17 cellular contexts compared by ENCODE assay signal in genomic region chrX:15989716-15990115, GRCh38.
DNase-seq lines count a peak whose midpoint lies in the region; ATAC-seq and TF ChIP-seq lines count a peak whose summit lies in the region.
"Had no signal": no experiment of that assay in that cellular context is flagged by ENCODE, and none has a peak within 500 bp of the region (broad histone marks: within the 10 kb centered on the region; RNA-seq: fewer than 3 reads in every experiment).

No MANE protein-coding gene starts in this region.

- H3K9me3 ChIP-seq in heart right ventricle, result peaks cover 0 to 6% (median 0%) of the 10 kb centered on the region in 11 donors
- H3K9me3 ChIP-seq in mesenchymal stem cell (ENCODE audit: control insufficient read depth, low read length), result peaks cover 8% of the 10 kb centered on the region
- no peaks in the 10 kb centered on the region for H3K9me3 ChIP-seq in testis
- H3K9me3 ChIP-seq: gastroesophageal sphincter, upper lobe of right lung had no signal

- POLR2A ChIA-PET in activated B cell treated with CpG ODN at 0.5 μM for 24 hours (lab: Charles Lee), result interaction anchor here (0.5 to 1.2 kb wide), 2 partner anchors 38 to 134 kb away, joined by 3 to 4 read pairs; partner anchors contain the start of gene AP1S2

- H3K27ac ChIP-seq in heart right ventricle, result peak overlapping the region in 9 of 10 donors; percentile 46 to 83 (median 61)
- H3K27ac ChIP-seq in mesenchymal stem cell (ENCODE audit: low read length, poor library complexity, severe bottlenecking), result no peak overlapping the region
- H3K27ac ChIP-seq in testis, result no peak overlapping the region
- H3K27ac ChIP-seq: RWPE1, upper lobe of right lung, WERI-Rb-1 had no signal

- CTCF ChIA-PET in activated B cell treated with CpG ODN at 0.5 μM for 24 hours (lab: Charles Lee), result no interaction called here

- H3K9ac ChIP-seq in mesenchymal stem cell (ENCODE audit: low read length), result peak overlapping the region; percentile 39

- H2AK5ac ChIP-seq in mesenchymal stem cell (ENCODE audit: low read length, severe bottlenecking), result no peak overlapping the region

- no peak overlapping the region for H3K23ac ChIP-seq in mesenchymal stem cell (ENCODE audit: low read length in 2 of 2)

- H3K27me3 Mint-ChIP-seq in activated B cell treated with CpG ODN at 0.5 μM for 24 hours, result no peaks in the 10 kb centered on the region

- H3K36me3 ChIP-seq in heart right ventricle (no peaks in the 10 kb centered on the region), mesenchymal stem cell (ENCODE audit: control insufficient read depth in 1 of 2, insufficient read depth in 2 of 2, low read depth in 1 of 2, low read length in 2 of 2) (no peaks in the 10 kb centered on the region), testis (ENCODE audit: low read depth, missing control alignments) (no peaks in the 10 kb centered on the region)
- H3K36me3 ChIP-seq: gastroesophageal sphincter, upper lobe of right lung, WERI-Rb-1 had no signal

- H3K4me2 ChIP-seq in mesenchymal stem cell (ENCODE audit: low read length, poor library complexity, severe bottlenecking), result no peak overlapping the region

- H4K8ac ChIP-seq in mesenchymal stem cell (ENCODE audit: low read length), result no peak overlapping the region

- H3K4me3 Mint-ChIP-seq in activated B cell treated with CpG ODN at 0.5 μM for 24 hours, result no peak overlapping the region
- H3K4me3 Mint-ChIP-seq: CD4-positive, alpha-beta memory T cell; stimulated activated naive CD8-positive, alpha-beta T cell treated with anti-CD3 and anti-CD28 coated beads, Interleukin-15, Interleukin-2, amounts not matched to agents 100 ng/mL and 50 ng/mL, for 24 hours had no signal

- H3K4ac ChIP-seq in mesenchymal stem cell (ENCODE audit: low read depth in 1 of 2, low read length in 2 of 2), result no peak overlapping the region

- H3K79me1 ChIP-seq in mesenchymal stem cell (replicated peaks; ENCODE audit: low read length, poor library complexity, severe bottlenecking), result no peaks in the 10 kb centered on the region

- H3K14ac ChIP-seq in mesenchymal stem cell (ENCODE audit: low read length in 2 of 2), result no peak overlapping the region

- no peak for DNase-seq in heart right ventricle
- DNase-seq in cardiac septum (ENCODE audit: low spot score), result no peak
- no peak for DNase-seq in activated B cell treated with CpG ODN at 0.5 μM for 24 hours
- DNase-seq in mesenchymal stem cell, result no peak
- DNase-seq in NOMO-1 treated with DMSO at 0.1 percent for 48 hours (lab: John Stamatoyannopoulos, UW; ENCODE audit: unreplicated experiment), result no peak
- DNase-seq in testis, result no peak
- no peak for DNase-seq in stimulated activated CD4-positive, alpha-beta T cell treated with anti-CD3 and anti-CD28 coated beads, Interleukin-15, amount 100 ng/mL, for 24 hours
- DNase-seq: CD4-positive, alpha-beta memory T cell; DMS79 treated with DMSO at 0.1 percent for 48 hours; NCI-H1417 treated with DMSO at 0.1 percent for 48 hours; upper lobe of right lung; WERI-Rb-1 had no signal

- ATAC-seq in heart right ventricle (no peak), activated B cell treated with CpG ODN at 0.5 μM for 24 hours (ENCODE audit: low read depth) (no peak), GM18867 (IDR thresholded peaks at IDR 0.05; ENCODE audit: unreplicated experiment) (no peak)
- ATAC-seq: gastroesophageal sphincter, upper lobe of right lung had no signal

- 51% methylated on average over 4 of the region's 4 CpGs for WGBS in heart right ventricle, 2 donors
- no CpG with 5 or more reads among the region's 4 CpGs for WGBS in mesenchymal stem cell
- WGBS in testis, 2 donors, result 91 to 92% methylated on average over 4 of the region's 4 CpGs

- H2BK120ac ChIP-seq in mesenchymal stem cell (ENCODE audit: low read depth, low read length), result no peak overlapping the region

- H3K9me3 Mint-ChIP-seq in activated B cell treated with CpG ODN at 0.5 μM for 24 hours, result no peaks in the 10 kb centered on the region
- H3K9me3 Mint-ChIP-seq: stimulated activated naive CD8-positive, alpha-beta T cell treated with anti-CD3 and anti-CD28 coated beads, Interleukin-15, Interleukin-2, amounts not matched to agents 100 ng/mL and 50 ng/mL, for 24 hours had no signal

- H3K4me3 ChIP-seq in heart right ventricle (peak overlapping the region in 1 of 10 donors; percentile 5), mesenchymal stem cell (ENCODE audit: insufficient read depth in 1 of 2, low read depth in 1 of 2, low read length in 2 of 2) (no peak overlapping the region), testis (no peak overlapping the region)
- H3K4me3 ChIP-seq: gastroesophageal sphincter, upper lobe of right lung had no signal

- TF ChIP-seq CTCF in heart right ventricle (IDR thresholded peaks at IDR 0.05) (no peak), activated B cell treated with CpG ODN at 0.5 μM for 24 hours (IDR thresholded peaks at IDR 0.05) (no peak), testis (IDR thresholded peaks at IDR 0.05) (no peak)

- H3K27ac Mint-ChIP-seq in activated B cell treated with CpG ODN at 0.5 μM for 24 hours, result peak overlapping the region; percentile 53
- H3K27ac Mint-ChIP-seq: CD4-positive, alpha-beta memory T cell; progenitor cell of endocrine pancreas; stimulated activated naive CD8-positive, alpha-beta T cell treated with anti-CD3 and anti-CD28 coated beads, Interleukin-15, Interleukin-2, amounts not matched to agents 100 ng/mL and 50 ng/mL, for 24 hours had no signal

- H3K4me1 ChIP-seq in heart right ventricle (peaks cover 0 to 20% (median 3%) of the 10 kb centered on the region in 9 donors), mesenchymal stem cell (ENCODE audit: control insufficient read depth, insufficient read depth, low read depth, low read length) (no peaks in the 10 kb centered on the region), testis (no peaks in the 10 kb centered on the region)
- H3K4me1 ChIP-seq: gastroesophageal sphincter, upper lobe of right lung had no signal

- peak overlapping the region in 1 of 2 experiments; percentile 5 for H3K18ac ChIP-seq in mesenchymal stem cell (ENCODE audit: low read depth in 1 of 2, low read length in 2 of 2)

- H2BK12ac ChIP-seq in mesenchymal stem cell (ENCODE audit: low read length in 2 of 2), result no peak overlapping the region

- peaks cover 26% of the 10 kb centered on the region for H3K4me1 Mint-ChIP-seq in activated B cell treated with CpG ODN at 0.5 μM for 24 hours
- H3K4me1 Mint-ChIP-seq: CD4-positive, alpha-beta memory T cell had no signal

- H2BK5ac ChIP-seq in mesenchymal stem cell (ENCODE audit: low read depth, low read length, poor library complexity, severe bottlenecking), result no peak overlapping the region

- no peaks in the 10 kb centered on the region for H3K36me3 Mint-ChIP-seq in activated B cell treated with CpG ODN at 0.5 μM for 24 hours (ENCODE audit: low read depth)
- H3K36me3 Mint-ChIP-seq: CD4-positive, alpha-beta memory T cell had no signal

- no peak overlapping the region for H2AFZ ChIP-seq in mesenchymal stem cell (ENCODE audit: low read depth, low read length)

- H2BK15ac ChIP-seq in mesenchymal stem cell (ENCODE audit: low read depth, poor library complexity, severe bottlenecking), result no peak overlapping the region

- H3K27me3 ChIP-seq in heart right ventricle, result peaks cover 0 to 55% (median 0%) of the 10 kb centered on the region in 7 donors
- H3K27me3 ChIP-seq in mesenchymal stem cell (ENCODE audit: control insufficient read depth in 1 of 2, insufficient read depth in 1 of 2, low read length in 2 of 2), result no peaks in the 10 kb centered on the region
- H3K27me3 ChIP-seq in testis, result no peaks in the 10 kb centered on the region
- H3K27me3 ChIP-seq: gastroesophageal sphincter, upper lobe of right lung had no signal

- no peak for TF ChIP-seq POLR2A in testis (IDR thresholded peaks at IDR 0.05)

- no peak overlapping the region for H4K91ac ChIP-seq in mesenchymal stem cell (ENCODE audit: low read length)

- intact Hi-C loops in heart right ventricle (cut with DNase I), result no loop called here
- intact Hi-C loops in cardiac septum (cut with DNase I), result no loop called here
- intact Hi-C loops in activated B cell treated with CpG ODN at 0.5 μM for 24 hours (cut with micrococcal nuclease), result loop anchor here (1.0 to 5.0 kb wide), 3 partner anchors 87 to 135 kb away; partner anchors contain the start of genes AP1S2 and GRPR
- intact Hi-C loops in testis (cut with DNase I; ENCODE audit: low total_unique reads), result no loop called here

Comparison
In these comparisons a context has a peak if more than half of its experiments do, and no peak if none do; other contexts are left out.
1. H3K27ac ChIP-seq: peak in heart right ventricle (9 of 10); none in mesenchymal stem cell (single experiment) and testis (0 of 2).